29 cellular contexts compared by ENCODE assay signal in genomic region chr10:132209978-132210530, GRCh38.
"Had no signal": no experiment of that assay in that cellular context is flagged by ENCODE, and none has a peak within 500 bp of the region (broad histone marks: within the 10 kb centered on the region; RNA-seq: fewer than 3 reads in every experiment).

No MANE protein-coding gene starts in this region.

- H2AFZ ChIP-seq: parathyroid adenoma had no signal

- H3K4me1 Mint-ChIP-seq: activated CD4-positive, alpha-beta memory T cell treated with anti-CD3 and anti-CD28 coated beads, Interleukin-2, amount 10 ng/mL, durations not matched to agents 7 days and 5 days; activated CD4-positive, alpha-beta T cell treated with anti-CD3 and anti-CD28 coated beads, Interleukin-2, amount 10 ng/mL, durations not matched to agents 7 days and 5 days; activated naive CD4-positive, alpha-beta T cell treated with anti-CD3 and anti-CD28 coated beads, Interleukin-2, amount 10 ng/mL, durations not matched to agents 7 days and 5 days; activated naive CD8-positive, alpha-beta T cell treated with anti-CD3 and anti-CD28 coated beads, Interleukin-2, amount 10 ng/mL, durations not matched to agents 7 days and 5 days; endodermal cell; WTC11 had no signal

- H3K36me3 ChIP-seq: brain microvascular endothelial cell, heart right ventricle, transverse colon had no signal

- H3K27ac ChIP-seq: brain microvascular endothelial cell, left lung, parathyroid adenoma, psoas muscle, skin epidermis, testis, transverse colon had no signal

- H3K4me1 ChIP-seq: left lung, parathyroid adenoma, psoas muscle, testis, transverse colon had no signal

- H3K36me3 Mint-ChIP-seq: activated naive CD4-positive, alpha-beta T cell treated with anti-CD3 and anti-CD28 coated beads, Interleukin-2, amount 10 ng/mL, durations not matched to agents 7 days and 5 days; activated naive CD8-positive, alpha-beta T cell treated with anti-CD3 and anti-CD28 coated beads, Interleukin-2, amount 10 ng/mL, durations not matched to agents 7 days and 5 days had no signal

- H3K9ac ChIP-seq: parathyroid adenoma had no signal

- H3K79me2 ChIP-seq: parathyroid adenoma had no signal

- DNase-seq: activated CD4-positive, alpha-beta memory T cell treated with anti-CD3 and anti-CD28 coated beads, Interleukin-2, amount 10 ng/mL, durations not matched to agents 7 days and 5 days; activated CD4-positive, alpha-beta T cell treated with anti-CD3 and anti-CD28 coated beads for 1 hour; activated CD4-positive, alpha-beta T cell treated with anti-CD3 and anti-CD28 coated beads, Interleukin-2, amount 10 ng/mL, durations not matched to agents 7 days and 5 days; activated CD8-positive, alpha-beta memory T cell treated with anti-CD3 and anti-CD28 coated beads, Interleukin-2, amount 50 U/mL, for 48 hours; activated gamma-delta T cell; activated naive CD4-positive, alpha-beta T cell treated with anti-CD3 and anti-CD28 coated beads, Interleukin-2, amount 10 ng/mL, durations not matched to agents 7 days and 5 days; activated naive CD8-positive, alpha-beta T cell treated with anti-CD3 and anti-CD28 coated beads, Interleukin-2, amount 10 ng/mL, durations not matched to agents 7 days and 5 days; activated T-cell treated with anti-CD3 and anti-CD28 coated beads, Interleukin-2, amount 50 U/mL, for 24 hours; amniotic stem cell; brain microvascular endothelial cell; central memory CD4-positive, alpha-beta T cell; endodermal cell; foreskin fibroblast; kidney glomerular epithelial cell; stimulated activated CD4-positive, alpha-beta T cell treated with anti-CD3 and anti-CD28 coated beads, Interleukin-12 subunit alpha, Interleukin-12 subunit beta, amount 100 ng/mL, for 4 hours; stimulated activated CD4-positive, alpha-beta T cell treated with anti-CD3 and anti-CD28 coated beads, Interleukin-4, amount 100 ng/mL, for 1 hour; stimulated activated naive CD8-positive, alpha-beta T cell treated with anti-CD3 and anti-CD28 coated beads, Interleukin-15, Interleukin-2, amounts not matched to agents 100 U/mL and 50 U/mL, for 24 hours; T-helper 2 cell; testis; transverse colon had no signal

- H3K27me3 ChIP-seq: brain microvascular endothelial cell, heart right ventricle, left lung, testis, transverse colon had no signal

- H3K9me3 ChIP-seq: mucosa of descending colon, psoas muscle, testis had no signal

- H3K4me3 Mint-ChIP-seq: activated CD4-positive, alpha-beta memory T cell treated with anti-CD3 and anti-CD28 coated beads, Interleukin-2, amount 10 ng/mL, durations not matched to agents 7 days and 5 days; activated CD4-positive, alpha-beta T cell treated with anti-CD3 and anti-CD28 coated beads, Interleukin-2, amount 10 ng/mL, durations not matched to agents 7 days and 5 days; activated naive CD4-positive, alpha-beta T cell treated with anti-CD3 and anti-CD28 coated beads, Interleukin-2, amount 10 ng/mL, durations not matched to agents 7 days and 5 days; activated naive CD8-positive, alpha-beta T cell treated with anti-CD3 and anti-CD28 coated beads, Interleukin-2, amount 10 ng/mL, durations not matched to agents 7 days and 5 days; activated T-cell treated with anti-CD3 and anti-CD28 coated beads, Interleukin-2, amount 50 U/mL, for 24 hours; dendritic cell treated with granulocyte-macrophage colony-stimulating factor and Interleukin-4, amounts not matched to agents 40 ng/mL and 50 ng/mL, for 4 days; endodermal cell; natural killer cell treated with Interleukin-12 subunit alpha and Interleukin-12 subunit beta and Interleukin-15 and Interleukin-18, amount 100 ng/mL, for 72 hours; WTC11 had no signal

- H3K27me3 Mint-ChIP-seq: activated CD4-positive, alpha-beta memory T cell treated with anti-CD3 and anti-CD28 coated beads, Interleukin-2, amount 10 ng/mL, durations not matched to agents 7 days and 5 days; activated CD4-positive, alpha-beta T cell treated with anti-CD3 and anti-CD28 coated beads, Interleukin-2, amount 10 ng/mL, durations not matched to agents 7 days and 5 days; activated naive CD4-positive, alpha-beta T cell treated with anti-CD3 and anti-CD28 coated beads, Interleukin-2, amount 10 ng/mL, durations not matched to agents 7 days and 5 days; activated naive CD8-positive, alpha-beta T cell treated with anti-CD3 and anti-CD28 coated beads, Interleukin-2, amount 10 ng/mL, durations not matched to agents 7 days and 5 days; activated T-cell treated with anti-CD3 and anti-CD28 coated beads, Interleukin-2, amount 50 U/mL, for 24 hours; dendritic cell treated with granulocyte-macrophage colony-stimulating factor and Interleukin-4, amounts not matched to agents 40 ng/mL and 50 ng/mL, for 4 days; natural killer cell treated with Interleukin-12 subunit alpha and Interleukin-12 subunit beta and Interleukin-15 and Interleukin-18, amount 100 ng/mL, for 72 hours had no signal

- H3K4me3 ChIP-seq: heart right ventricle, left lung, mucosa of descending colon, psoas muscle, skin epidermis, testis, transverse colon had no signal

- H3K27ac Mint-ChIP-seq: activated CD4-positive, alpha-beta memory T cell treated with anti-CD3 and anti-CD28 coated beads, Interleukin-2, amount 10 ng/mL, durations not matched to agents 7 days and 5 days; activated CD4-positive, alpha-beta T cell treated with anti-CD3 and anti-CD28 coated beads, Interleukin-2, amount 10 ng/mL, durations not matched to agents 7 days and 5 days; activated naive CD4-positive, alpha-beta T cell treated with anti-CD3 and anti-CD28 coated beads, Interleukin-2, amount 10 ng/mL, durations not matched to agents 7 days and 5 days; activated naive CD8-positive, alpha-beta T cell treated with anti-CD3 and anti-CD28 coated beads, Interleukin-2, amount 10 ng/mL, durations not matched to agents 7 days and 5 days; activated T-cell treated with anti-CD3 and anti-CD28 coated beads, Interleukin-2, amount 50 U/mL, for 24 hours; dendritic cell treated with granulocyte-macrophage colony-stimulating factor and Interleukin-4, amounts not matched to agents 40 ng/mL and 50 ng/mL, for 4 days; endodermal cell; natural killer cell treated with Interleukin-12 subunit alpha and Interleukin-12 subunit beta and Interleukin-15 and Interleukin-18, amount 100 ng/mL, for 72 hours; WTC11 had no signal
